14 cellular contexts compared by ENCODE assay signal in the genomic region with DNA sequence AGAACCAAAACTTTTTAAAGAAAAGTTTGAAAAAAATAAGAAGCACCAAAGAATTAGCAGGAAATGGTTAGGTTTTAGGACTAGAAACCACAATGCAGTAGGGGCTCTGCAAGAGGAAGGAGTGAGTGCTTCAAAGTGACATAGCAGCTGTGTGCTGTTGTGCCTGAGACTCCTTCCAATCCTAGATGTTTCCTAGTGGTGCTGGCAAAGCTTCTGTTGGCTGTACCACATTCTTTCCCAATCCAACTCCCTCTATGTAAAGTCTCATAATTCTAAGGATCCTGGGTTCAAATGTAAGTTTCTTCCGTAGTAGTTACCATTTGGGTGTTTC.
DNase-seq lines count a peak whose midpoint lies in the region; ATAC-seq and TF ChIP-seq lines count a peak whose summit lies in the region.
"Had no signal": no experiment of that assay in that cellular context is flagged by ENCODE, and none has a peak within 500 bp of the region (broad histone marks: within the 10 kb centered on the region; RNA-seq: fewer than 3 reads in every experiment).

No MANE protein-coding gene starts in this region.

- TF ChIP-seq CTCF in AG10803 (conservative IDR thresholded peaks at IDR 0.05; ENCODE audit: low read length) (no peak), coronary artery (IDR thresholded peaks at IDR 0.05) (no peak)

- ATAC-seq in HG03108 (IDR thresholded peaks at IDR 0.05; ENCODE audit: unreplicated experiment) (peak; percentile 67), GM18870 (IDR thresholded peaks at IDR 0.05; ENCODE audit: unreplicated experiment) (no peak)
- ATAC-seq in activated T-helper 17 cell treated with anti-CD3 and anti-CD28 coated beads, Interleukin-2, amount 50 U/mL, for 72 hours (replicated peaks), result peak; percentile 74
- ATAC-seq: gastroesophageal sphincter, left colon had no signal

- no peaks in the 10 kb centered on the region for H3K27me3 Mint-ChIP-seq in activated T-helper 17 cell treated with anti-CD3 and anti-CD28 coated beads, Interleukin-2, amount 50 U/mL, for 72 hours

- H3K27ac ChIP-seq in coronary artery, result no peak overlapping the region
- H3K27ac ChIP-seq: gastroesophageal sphincter, GM23248, Peyer's patch had no signal

- H3K4me3 ChIP-seq in AG10803 (ENCODE audit: low read length), result no peak overlapping the region
- no peak overlapping the region for H3K4me3 ChIP-seq in coronary artery
- H3K4me3 ChIP-seq: gastroesophageal sphincter, GM23248, Peyer's patch had no signal

- peak overlapping the region; percentile 34 for H3K4me3 Mint-ChIP-seq in activated T-helper 17 cell treated with anti-CD3 and anti-CD28 coated beads, Interleukin-2, amount 50 U/mL, for 72 hours

- H3K4me1 Mint-ChIP-seq in activated T-helper 17 cell treated with anti-CD3 and anti-CD28 coated beads, Interleukin-2, amount 50 U/mL, for 72 hours, result peaks cover 21% of the 10 kb centered on the region

- DNase-seq in AG10803 (ENCODE audit: low read depth), result peak; percentile 34
- DNase-seq in EH (ENCODE audit: low read depth), result peak; percentile 53
- no peak for DNase-seq in coronary artery (ENCODE audit: low spot score)
- no peak for DNase-seq in middle frontal gyrus (ENCODE audit: extremely low spot score, low spot score)
- DNase-seq in NCI-H1694 (lab: John Stamatoyannopoulos, UW), result no peak
- DNase-seq: Caco-2; GM23248; left colon; Peyer's patch; stimulated activated CD4-positive, alpha-beta T cell treated with anti-CD3 and anti-CD28 coated beads, Interleukin-15, amount 100 ng/mL, for 24 hours had no signal

- H3K36me3 Mint-ChIP-seq in activated T-helper 17 cell treated with anti-CD3 and anti-CD28 coated beads, Interleukin-2, amount 50 U/mL, for 72 hours (ENCODE audit: low read depth), result peaks cover 9% of the 10 kb centered on the region

- H3K9me3 Mint-ChIP-seq in activated T-helper 17 cell treated with anti-CD3 and anti-CD28 coated beads, Interleukin-2, amount 50 U/mL, for 72 hours, result no peaks in the 10 kb centered on the region

- H3K27ac Mint-ChIP-seq in activated T-helper 17 cell treated with anti-CD3 and anti-CD28 coated beads, Interleukin-2, amount 50 U/mL, for 72 hours, result peak overlapping the region; percentile 25

Comparison
In these comparisons a context has a peak if more than half of its experiments do, and no peak if none do; other contexts are left out.
1. DNase-seq: peak in AG10803 (single experiment) and EH (single experiment); none in coronary artery (single experiment), middle frontal gyrus (single experiment) and NCI-H1694 (single experiment).